In the genomic region with DNA sequence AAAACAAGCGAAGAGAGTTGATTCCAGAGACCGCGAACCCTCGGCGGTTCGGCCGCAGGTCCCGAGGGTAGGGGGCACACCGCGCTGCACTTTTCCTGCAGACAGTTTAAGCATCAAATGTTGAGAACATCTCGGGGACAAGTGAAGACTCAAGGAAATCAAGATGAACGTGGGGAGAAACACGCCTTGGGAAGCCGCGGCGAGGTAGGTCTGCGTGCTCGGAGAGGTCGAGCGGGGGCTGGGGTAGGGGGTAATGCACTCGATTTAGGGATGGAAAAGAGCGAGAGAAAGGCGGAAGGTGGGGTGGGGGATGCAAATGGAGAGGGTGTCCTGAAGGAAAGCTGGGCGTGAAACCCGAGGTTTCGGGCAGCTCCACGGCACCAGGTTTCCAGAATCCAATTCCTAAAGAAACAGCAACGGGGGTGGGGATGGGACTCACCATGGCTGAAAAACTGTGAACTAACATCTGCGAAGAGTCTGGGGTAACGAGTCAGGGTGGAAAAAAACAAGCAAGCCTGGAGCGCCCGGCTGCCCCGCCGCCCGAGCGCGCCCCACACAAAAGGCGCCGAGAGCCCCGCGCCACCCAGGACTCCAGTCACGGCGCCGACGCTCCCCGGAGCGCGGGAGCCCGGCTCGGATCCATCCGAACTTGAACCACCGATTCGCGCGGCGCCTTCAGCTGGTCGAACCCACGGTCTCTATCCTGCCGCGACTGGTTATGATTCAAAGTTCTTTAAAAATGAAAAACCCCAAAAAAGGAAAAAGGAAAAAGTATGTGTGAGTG, we compare ENCODE assay signal across 8 cellular contexts. TPM values are rescaled to one million over a fixed set of nuclear protein-coding genes. Genes with fewer than 3 reads are reported as not detected.
DNase-seq lines count a peak whose midpoint lies in the region; ATAC-seq lines count a peak whose summit lies in the region.

No MANE protein-coding gene starts in this region.

- H3K4me3 ChIP-seq in subcutaneous abdominal adipose tissue (ENCODE audit: low read depth in 1 of 5, low read length in 5 of 5): peak overlapping the region; percentile 78 to 85 (median 83)

- H3K27me3 ChIP-seq in subcutaneous abdominal adipose tissue (ENCODE audit: control insufficient read depth in 5 of 5, insufficient read depth in 4 of 5, low read length in 5 of 5): peaks cover 56 to 88% (median 77%) of the 10 kb centered on the region in 5 donors

- H3K36me3 Mint-ChIP-seq in activated T-cell treated with anti-CD3 and anti-CD28 coated beads, Interleukin-2, amount 50 U/mL, for 72 hours (ENCODE audit: insufficient read depth in 2 of 2): peaks cover 22 to 29% of the 10 kb centered on the region in 2 donors
- H3K36me3 Mint-ChIP-seq in activated T-helper 17 cell treated with anti-CD3 and anti-CD28 coated beads, Interleukin-2, amount 50 U/mL, for 72 hours (ENCODE audit: low read depth): peaks cover 45% of the 10 kb centered on the region

- peaks cover 56% of the 10 kb centered on the region for H3K4me1 Mint-ChIP-seq in activated T-cell treated with anti-CD3 and anti-CD28 coated beads, Interleukin-2, amount 50 U/mL, for 72 hours (ENCODE audit: low read depth)
- peaks cover 19% of the 10 kb centered on the region for H3K4me1 Mint-ChIP-seq in activated T-helper 17 cell treated with anti-CD3 and anti-CD28 coated beads, Interleukin-2, amount 50 U/mL, for 72 hours

- peaks cover 0 to 2% (median 0%) of the 10 kb centered on the region in 5 donors for H3K9me3 ChIP-seq in subcutaneous abdominal adipose tissue (ENCODE audit: control insufficient read depth in 5 of 5, low read length in 5 of 5)

- peak overlapping the region in 1 of 5 donors; percentile 23 for H3K9ac ChIP-seq in subcutaneous abdominal adipose tissue (ENCODE audit: low read length in 5 of 5)

- peak overlapping the region; percentile 51 for H3K27ac Mint-ChIP-seq in activated T-cell treated with anti-CD3 and anti-CD28 coated beads, Interleukin-2, amount 50 U/mL, for 72 hours
- peak overlapping the region; percentile 76 for H3K27ac Mint-ChIP-seq in activated T-helper 17 cell treated with anti-CD3 and anti-CD28 coated beads, Interleukin-2, amount 50 U/mL, for 72 hours

- H3K27ac ChIP-seq in subcutaneous abdominal adipose tissue (ENCODE audit: low read depth, low read length): no peak overlapping the region

- H3K4me1 ChIP-seq in subcutaneous abdominal adipose tissue (ENCODE audit: control insufficient read depth in 5 of 5, insufficient read depth in 5 of 5, low read length in 5 of 5): peaks cover 5 to 50% (median 46%) of the 10 kb centered on the region in 5 donors

- peak overlapping the region; percentile 86 to 96 for H3K4me3 Mint-ChIP-seq in activated T-cell treated with anti-CD3 and anti-CD28 coated beads, Interleukin-2, amount 50 U/mL, for 72 hours
- peak overlapping the region; percentile 92 for H3K4me3 Mint-ChIP-seq in activated T-helper 17 cell treated with anti-CD3 and anti-CD28 coated beads, Interleukin-2, amount 50 U/mL, for 72 hours

- peaks cover 96% of the 10 kb centered on the region for H3K27me3 Mint-ChIP-seq in activated T-cell treated with anti-CD3 and anti-CD28 coated beads, Interleukin-2, amount 50 U/mL, for 72 hours (ENCODE audit: low read depth)
- peaks cover 72% of the 10 kb centered on the region for H3K27me3 Mint-ChIP-seq in activated T-helper 17 cell treated with anti-CD3 and anti-CD28 coated beads, Interleukin-2, amount 50 U/mL, for 72 hours

- H3K9me3 Mint-ChIP-seq in activated T-cell treated with anti-CD3 and anti-CD28 coated beads, Interleukin-2, amount 50 U/mL, for 72 hours: peaks cover 4 to 6% of the 10 kb centered on the region in 2 donors
- H3K9me3 Mint-ChIP-seq in activated T-helper 17 cell treated with anti-CD3 and anti-CD28 coated beads, Interleukin-2, amount 50 U/mL, for 72 hours: peaks cover 17% of the 10 kb centered on the region

- no peak for DNase-seq in activated T-cell treated with anti-CD3 and anti-CD28 coated beads, Interleukin-2, amount 50 U/mL, for 72 hours
- no peak for DNase-seq in activated T-cell treated with anti-CD3 and anti-CD28 coated beads, Interleukin-2, amount 50 U/mL, for 1 hour
- DNase-seq in islet precursor cell (peak; percentile 57), LoVo (ENCODE audit: low spot score) (no peak), NCI-H2029 (lab: John Stamatoyannopoulos, UW) (no peak)

- no peaks in the 10 kb centered on the region for H3K36me3 ChIP-seq in subcutaneous abdominal adipose tissue (ENCODE audit: control insufficient read depth in 5 of 5, insufficient read depth in 5 of 5, low read length in 5 of 5)

- peak; percentile 16 to 39 for ATAC-seq in activated T-cell treated with anti-CD3 and anti-CD28 coated beads, Interleukin-2, amount 50 U/mL, for 72 hours (replicated peaks in 1 of 2)
- peak; percentile 3 for ATAC-seq in activated T-helper 17 cell treated with anti-CD3 and anti-CD28 coated beads, Interleukin-2, amount 50 U/mL, for 72 hours (replicated peaks)
- no peak for ATAC-seq in HG02981 (IDR thresholded peaks at IDR 0.05; ENCODE audit: unreplicated experiment)

RNA-seq across cellular contexts. Expression of a gene that starts 3.6 kb away (rescaled TPM):
- under 1 TPM; 0.35 to 0.36 TPM for total RNA-seq in activated T-cell treated with anti-CD3 and anti-CD28 coated beads, Interleukin-2, amount 50 U/mL, for 72 hours
- total RNA-seq in activated T-helper 17 cell treated with anti-CD3 and anti-CD28 coated beads, Interleukin-2, amount 50 U/mL, for 72 hours: under 1 TPM in 1 of 2 donors, not detected in 1; 0.52 TPM
